In genomic region chr17:48570325-48571023, GRCh38 we compare ENCODE assay signal across 16 cellular contexts. TPM values are rescaled to one million over a fixed set of nuclear protein-coding genes. Genes with fewer than 3 reads are reported as not detected.
DNase-seq lines count a peak whose midpoint lies in the region; ATAC-seq, FAIRE-seq and TF ChIP-seq lines count a peak whose summit lies in the region.
"Had no signal": no experiment of that assay in that cellular context is flagged by ENCODE, and none has a peak within 500 bp of the region (broad histone marks: within the 10 kb centered on the region; RNA-seq: fewer than 3 reads in every experiment).

No MANE protein-coding gene starts in this region.

- peaks cover 24 to 97% of the 10 kb centered on the region in 2 experiments for H3K27me3 ChIP-seq in HepG2 (ENCODE audit: control insufficient read depth in 1 of 2, insufficient read depth in 2 of 2, low read length in 2 of 2)
- H3K27me3 ChIP-seq in smooth muscle cell (ENCODE audit: low read depth): peaks cover 98% of the 10 kb centered on the region
- peaks cover 0 to 2% of the 10 kb centered on the region in 2 donors for H3K27me3 ChIP-seq in small intestine (ENCODE audit: control insufficient read depth in 2 of 2, insufficient read depth in 2 of 2, low read length in 2 of 2)

- 0 out of 3 replicates have a peak, but pooled peaks have one; percentile 29 for ATAC-seq in HepG2
- no peak for ATAC-seq in HG02981 (IDR thresholded peaks at IDR 0.05; ENCODE audit: unreplicated experiment)
- ATAC-seq: activated CD8-positive, alpha-beta T cell treated with anti-CD3 and anti-CD28 coated beads for 36 hours; left cardiac atrium had no signal

- TF ChIP-seq RAD21 in HepG2 (CRISPR knock-in tag; IDR thresholded peaks at IDR 0.05): no peak

- CTCF ChIA-PET in HepG2 (lab: Yijun Ruan, JAX; ENCODE audit: low intra/inter-chr PET ratio, low total read pairs): no interaction called here

- H3K79me2 ChIP-seq in HepG2 (ENCODE audit: insufficient read depth, low read length) (no peaks in the 10 kb centered on the region), smooth muscle cell (ENCODE audit: low read depth) (peaks cover 42% of the 10 kb centered on the region)
- H3K79me2 ChIP-seq: parathyroid adenoma had no signal

- no peak overlapping the region for H3K9ac ChIP-seq in HepG2 (ENCODE audit: insufficient read depth, low read depth, low read length)
- no peak overlapping the region for H3K9ac ChIP-seq in smooth muscle cell (ENCODE audit: low read depth)
- H3K9ac ChIP-seq: parathyroid adenoma had no signal

- TF ChIP-seq CTCF in HFFc6 (IDR thresholded peaks at IDR 0.05): no peak
- no peak for TF ChIP-seq CTCF in brain (conservative IDR thresholded peaks at IDR 0.05)
- TF ChIP-seq CTCF in HepG2 (CRISPR knock-in tag; IDR thresholded peaks at IDR 0.05): no peak
- TF ChIP-seq CTCF in smooth muscle cell (IDR thresholded peaks at IDR 0.05; ENCODE audit: borderline replicate concordance, insufficient read depth, poor library complexity, severe bottlenecking): no peak

- 10% methylated on average over 16 of the region's 19 CpGs for WGBS in HepG2 (ENCODE audit: low lambda C conversion rate)
- 19% methylated on average over 18 of the region's 19 CpGs for WGBS in smooth muscle cell (ENCODE audit: low lambda C conversion rate)
- 17 to 28% (median 25%) methylated on average over 19 of the region's 19 CpGs for WGBS in small intestine, 3 donors

- POLR2A ChIA-PET in HepG2 (lab: Yijun Ruan, JAX): no interaction called here

- no peaks in the 10 kb centered on the region for H3K4me1 ChIP-seq in HepG2 (ENCODE audit: insufficient read depth, low read length)
- peaks cover 4% of the 10 kb centered on the region for H3K4me1 ChIP-seq in smooth muscle cell (ENCODE audit: low read depth)
- H3K4me1 ChIP-seq in small intestine (ENCODE audit: control insufficient read depth in 2 of 2, insufficient read depth in 1 of 2, low read depth in 1 of 2, low read length in 1 of 2): peaks cover 0 to 4% of the 10 kb centered on the region in 2 donors
- H3K4me1 ChIP-seq: parathyroid adenoma had no signal

- H3K4me3 ChIP-seq in HepG2 (replicated peaks in 1 of 3; ENCODE audit: insufficient read depth in 1 of 3, low read depth in 2 of 3, low read length in 3 of 3) (no peak overlapping the region), smooth muscle cell (peak overlapping the region; percentile 2), small intestine (ENCODE audit: low read depth in 1 of 2, low read length in 2 of 2) (no peak overlapping the region)

- H4K20me1 ChIP-seq in HepG2 (ENCODE audit: insufficient read depth, low read length): 0 out of 2 replicates have a peak, but pooled peaks cover 4% of the 10 kb centered on the region
- H4K20me1 ChIP-seq in smooth muscle cell (ENCODE audit: low read depth): peaks cover 100% of the 10 kb centered on the region

- H2AFZ ChIP-seq in HepG2 (ENCODE audit: low read length) (no peak overlapping the region), smooth muscle cell (ENCODE audit: low read depth) (no peak overlapping the region)
- H2AFZ ChIP-seq: parathyroid adenoma had no signal

- no peaks in the 10 kb centered on the region for H3K9me3 Mint-ChIP-seq in HFFc6
- H3K9me3 Mint-ChIP-seq in brain: no peaks in the 10 kb centered on the region
- H3K9me3 Mint-ChIP-seq: activated CD8-positive, alpha-beta T cell treated with anti-CD3 and anti-CD28 coated beads for 36 hours; activated naive CD4-positive, alpha-beta T cell treated with anti-CD3 and anti-CD28 coated beads for 36 hours; CD4-positive, alpha-beta memory T cell had no signal

- BruUV-seq in HepG2 (replicated peaks; lab: Mats Ljungman, UMichigan): no TSS peak

- H3K4me2 ChIP-seq in HepG2 (ENCODE audit: low read depth, low read length) (no peak overlapping the region), smooth muscle cell (peak overlapping the region; percentile 64)

- H3F3A ChIP-seq in smooth muscle cell (ENCODE audit: low read depth): no peaks in the 10 kb centered on the region

- in situ Hi-C loops in HepG2 (cut with HindIII; ENCODE audit: extremely low pct_ligation_motif_present, low pct_unique_long_range_greater_than_20kb): no loop called here

- peaks cover 35% of the 10 kb centered on the region for H3K27me3 Mint-ChIP-seq in HFFc6 (ENCODE audit: insufficient read depth)
- no peaks in the 10 kb centered on the region for H3K27me3 Mint-ChIP-seq in brain

- no peak for FAIRE-seq in HepG2 (lab: Jason Lieb, UNC)
- no peak for FAIRE-seq in small intestine (lab: Jason Lieb, UNC)
- FAIRE-seq: colon had no signal

- TF ChIP-seq EP300 in HepG2 (IDR thresholded peaks at IDR 0.05; ENCODE audit: low read depth in 2 of 2, low read length in 2 of 2) (no peak), HepG2 (CRISPR knock-in tag; IDR thresholded peaks at IDR 0.05; ENCODE audit: borderline replicate concordance) (no peak)

- no peaks in the 10 kb centered on the region; the same call in 1 of the 2 replicates for H3K4me1 Mint-ChIP-seq in HFFc6 (ENCODE audit: low read depth)
- H3K4me1 Mint-ChIP-seq in brain: no peaks in the 10 kb centered on the region

- H3K4me3 Mint-ChIP-seq in HFFc6 (peak overlapping the region; percentile 58; the same call in 1 of the 2 replicates), brain (peak overlapping the region in 3 of 5 experiments; percentile 67 to 78 (median 69))
- H3K4me3 Mint-ChIP-seq: activated CD8-positive, alpha-beta T cell treated with anti-CD3 and anti-CD28 coated beads for 36 hours; activated naive CD4-positive, alpha-beta T cell treated with anti-CD3 and anti-CD28 coated beads for 36 hours; CD4-positive, alpha-beta memory T cell had no signal

- H3K9me3 ChIP-seq in HepG2 (ENCODE audit: low read length): no peaks in the 10 kb centered on the region
- no peaks in the 10 kb centered on the region for H3K9me3 ChIP-seq in smooth muscle cell (replicated peaks; ENCODE audit: low read depth)
- no peaks in the 10 kb centered on the region for H3K9me3 ChIP-seq in small intestine (ENCODE audit: control insufficient read depth, low read depth)

- H3K27ac ChIP-seq in HepG2 (ENCODE audit: extremely low read length, insufficient read depth, low read length) (no peak overlapping the region), smooth muscle cell (ENCODE audit: low read depth) (peak overlapping the region; percentile 64), small intestine (ENCODE audit: low read depth in 1 of 2, low read length in 1 of 2) (peak overlapping the region in 1 of 2 donors; percentile 82)
- H3K27ac ChIP-seq: parathyroid adenoma had no signal

- H3K36me3 ChIP-seq in HepG2 (replicated peaks in 1 of 2; ENCODE audit: control insufficient read depth in 1 of 2, insufficient read depth in 2 of 2, low read length in 2 of 2) (no peaks in the 10 kb centered on the region), smooth muscle cell (ENCODE audit: low read depth) (no peaks in the 10 kb centered on the region), small intestine (ENCODE audit: control insufficient read depth in 2 of 2, insufficient read depth in 2 of 2, low read length in 2 of 2) (no peaks in the 10 kb centered on the region)

- H3K36me3 Mint-ChIP-seq in HFFc6 (ENCODE audit: low read depth) (no peaks in the 10 kb centered on the region), brain (no peaks in the 10 kb centered on the region)

- intact Hi-C loops in HepG2 (cut with micrococcal nuclease; ENCODE audit: unreplicated experiment): no loop called here

- H3K27ac Mint-ChIP-seq in HFFc6 (no peak overlapping the region), brain (peak overlapping the region in 3 of 5 experiments; percentile 5 to 83 (median 60))
- H3K27ac Mint-ChIP-seq: activated CD8-positive, alpha-beta T cell treated with anti-CD3 and anti-CD28 coated beads for 36 hours; activated naive CD4-positive, alpha-beta T cell treated with anti-CD3 and anti-CD28 coated beads for 36 hours; CD4-positive, alpha-beta memory T cell had no signal

- no peak for DNase-seq in HFFc6
- no peak for DNase-seq in HepG2 (ENCODE audit: low spot score)
- DNase-seq in smooth muscle cell (lab: John Stamatoyannopoulos, UW; ENCODE audit: unreplicated experiment): no peak
- DNase-seq in cerebellum (ENCODE audit: low spot score): no peak
- DNase-seq in small intestine: no peak
- no peak for DNase-seq in OCI-M2 (lab: John Stamatoyannopoulos, UW; ENCODE audit: unreplicated experiment)
- DNase-seq: activated CD8-positive, alpha-beta T cell treated with anti-CD3 and anti-CD28 coated beads for 36 hours; activated naive CD4-positive, alpha-beta T cell treated with anti-CD3 and anti-CD28 coated beads for 36 hours; CD4-positive, alpha-beta memory T cell; left cardiac atrium; stimulated activated CD4-positive, alpha-beta T cell treated with anti-CD3 and anti-CD28 coated beads, Interleukin-4, amount 100 ng/mL, for 4 hours; stimulated activated naive CD4-positive, alpha-beta T cell treated with Interleukin-2 at 50 U/mL for 16 hours had no signal

- no peak for TF ChIP-seq POLR2A in HepG2 (IDR thresholded peaks at IDR 0.05; ENCODE audit: insufficient read depth in 1 of 2, low read depth in 2 of 2, low read length in 2 of 2)

RNA-seq across cellular contexts. Expression of gene HOXB4, which starts 7.7 kb away (rescaled TPM):
- not detected for total RNA-seq in HFFc6 (2021; fragmentation: NEBNext Ultra II Directional; extraction: Animal tissue kit (Norgen Biotek cat#: 25700))
- polyA plus RNA-seq in brain (ENCODE audit: insufficient read depth, low read depth, low replicate concordance) (30.3 TPM), HepG2 (2011; rRNA removed) (not detected in 2 replicates), smooth muscle cell (0.96 and 1.0 TPM in 2 replicates), small intestine (1 to 10 TPM in 1 of 3 donors, under 1 TPM in 1, not detected in 1; 0.27 to 3.1 TPM)
- total RNA-seq in HepG2 (2016; rRNA removed; fragmentation: Illumina TruSeq; extraction: Trizol) (not detected in 2 replicates), smooth muscle cell (0.72 and 2.6 TPM in 2 replicates), cerebellum (0.09 TPM)
- not detected in 2 replicates for total RNA-seq in HepG2 (2016; cell fraction: cytosol; rRNA removed; fragmentation: Illumina TruSeq; extraction: Trizol; ENCODE audit: low read depth)
- total RNA-seq in HepG2 (2016; cell fraction: insoluble cytoplasmic fraction; rRNA removed; fragmentation: Illumina TruSeq; extraction: Trizol): not detected in 2 replicates
- total RNA-seq in HepG2 (2016; cell fraction: membrane; rRNA removed; fragmentation: Illumina TruSeq; extraction: Trizol): not detected in 2 replicates
- total RNA-seq in HepG2 (2016; cell fraction: nucleus; rRNA removed; fragmentation: Illumina TruSeq; extraction: Trizol): not detected in 2 replicates
- not detected in 2 replicates for polyA plus RNA-seq in HepG2 (2011; cell fraction: cytosol; rRNA removed)
- not detected in 2 replicates for polyA plus RNA-seq in HepG2 (2011; cell fraction: nucleus; rRNA removed)
- not detected in 2 replicates for polyA plus RNA-seq in HepG2 (2012)
- polyA plus RNA-seq in HepG2 (2016; cell fraction: cytosol; fragmentation: Illumina TruSeq; extraction: Trizol; ENCODE audit: low read depth): not detected in 2 replicates
- not detected in 2 replicates for polyA plus RNA-seq in HepG2 (2016; cell fraction: insoluble cytoplasmic fraction; fragmentation: Illumina TruSeq; extraction: Trizol; ENCODE audit: low read depth)
- not detected in 2 replicates for polyA plus RNA-seq in HepG2 (2016; cell fraction: membrane; fragmentation: Illumina TruSeq; extraction: Trizol; ENCODE audit: low read depth)
- polyA plus RNA-seq in HepG2 (2016; cell fraction: nucleus; fragmentation: Illumina TruSeq; extraction: Trizol; ENCODE audit: insufficient read depth, low read depth): not detected in 2 replicates
- 0.04 and 0.49 TPM in 2 replicates for polyA minus RNA-seq in HepG2 (2011; rRNA and poly(A)+ RNA removed; ENCODE audit: low replicate concordance)
- not detected in 2 replicates for polyA minus RNA-seq in HepG2 (2011; cell fraction: cytosol; rRNA and poly(A)+ RNA removed)
- polyA minus RNA-seq in HepG2 (2011; cell fraction: nucleus; rRNA and poly(A)+ RNA removed): not detected in 2 replicates

RNA-seq across cellular contexts. Expression of gene HOXB3, which starts 19.6 kb away (rescaled TPM):
- total RNA-seq in HFFc6 (2021; fragmentation: NEBNext Ultra II Directional; extraction: Animal tissue kit (Norgen Biotek cat#: 25700)): not detected
- polyA plus RNA-seq in brain (ENCODE audit: insufficient read depth, low read depth, low replicate concordance): 41.6 TPM
- total RNA-seq in HepG2 (2016; rRNA removed; fragmentation: Illumina TruSeq; extraction: Trizol): not detected in 2 replicates
- total RNA-seq in HepG2 (2016; cell fraction: cytosol; rRNA removed; fragmentation: Illumina TruSeq; extraction: Trizol; ENCODE audit: low read depth): not detected in 2 replicates
- total RNA-seq in HepG2 (2016; cell fraction: insoluble cytoplasmic fraction; rRNA removed; fragmentation: Illumina TruSeq; extraction: Trizol): not detected in 2 replicates
- not detected in 2 replicates for total RNA-seq in HepG2 (2016; cell fraction: membrane; rRNA removed; fragmentation: Illumina TruSeq; extraction: Trizol)
- not detected in 2 replicates for total RNA-seq in HepG2 (2016; cell fraction: nucleus; rRNA removed; fragmentation: Illumina TruSeq; extraction: Trizol)
- polyA plus RNA-seq in HepG2 (2011; rRNA removed): not detected in 2 replicates
- not detected in 2 replicates for polyA plus RNA-seq in HepG2 (2011; cell fraction: cytosol; rRNA removed)
- 0.28 TPM in 1 of 2 replicates, not detected in the other for polyA plus RNA-seq in HepG2 (2011; cell fraction: nucleus; rRNA removed)
- polyA plus RNA-seq in HepG2 (2012): not detected in 2 replicates
- polyA plus RNA-seq in HepG2 (2016; cell fraction: cytosol; fragmentation: Illumina TruSeq; extraction: Trizol; ENCODE audit: low read depth): not detected in 2 replicates
- not detected in 2 replicates for polyA plus RNA-seq in HepG2 (2016; cell fraction: insoluble cytoplasmic fraction; fragmentation: Illumina TruSeq; extraction: Trizol; ENCODE audit: low read depth)
- polyA plus RNA-seq in HepG2 (2016; cell fraction: membrane; fragmentation: Illumina TruSeq; extraction: Trizol; ENCODE audit: low read depth): not detected in 2 replicates
- polyA plus RNA-seq in HepG2 (2016; cell fraction: nucleus; fragmentation: Illumina TruSeq; extraction: Trizol; ENCODE audit: insufficient read depth, low read depth): not detected in 2 replicates
- 2.3 TPM in 1 of 2 replicates, not detected in the other for polyA minus RNA-seq in HepG2 (2011; rRNA and poly(A)+ RNA removed; ENCODE audit: low replicate concordance)
- polyA minus RNA-seq in HepG2 (2011; cell fraction: cytosol; rRNA and poly(A)+ RNA removed): not detected in 2 replicates
- polyA minus RNA-seq in HepG2 (2011; cell fraction: nucleus; rRNA and poly(A)+ RNA removed): not detected in 2 replicates
- 5.1 and 9.1 TPM in 2 replicates for total RNA-seq in smooth muscle cell
- polyA plus RNA-seq in smooth muscle cell: 2.8 and 4.4 TPM in 2 replicates
- total RNA-seq in cerebellum: not detected
- polyA plus RNA-seq in small intestine: 1 to 10 TPM in 2 of 3 donors, not detected in 1; 1.4 to 5.7 TPM

RNA-seq across cellular contexts. Expression of gene HOXB5, which starts 23.1 kb away (rescaled TPM):
- not detected for total RNA-seq in HFFc6 (2021; fragmentation: NEBNext Ultra II Directional; extraction: Animal tissue kit (Norgen Biotek cat#: 25700))
- polyA plus RNA-seq in brain (ENCODE audit: insufficient read depth, low read depth, low replicate concordance) (234 TPM), HepG2 (2011; rRNA removed) (not detected in 2 replicates), smooth muscle cell (1.4 and 1.8 TPM in 2 replicates), small intestine (1 to 10 TPM in 1 of 3 donors, not detected in 2; 5.8 TPM)
- total RNA-seq in HepG2 (2016; rRNA removed; fragmentation: Illumina TruSeq; extraction: Trizol) (not detected in 2 replicates), smooth muscle cell (0.49 and 0.94 TPM in 2 replicates), cerebellum (not detected)
- not detected in 2 replicates for total RNA-seq in HepG2 (2016; cell fraction: cytosol; rRNA removed; fragmentation: Illumina TruSeq; extraction: Trizol; ENCODE audit: low read depth)
- total RNA-seq in HepG2 (2016; cell fraction: insoluble cytoplasmic fraction; rRNA removed; fragmentation: Illumina TruSeq; extraction: Trizol): not detected in 2 replicates
- not detected in 2 replicates for total RNA-seq in HepG2 (2016; cell fraction: membrane; rRNA removed; fragmentation: Illumina TruSeq; extraction: Trizol)
- total RNA-seq in HepG2 (2016; cell fraction: nucleus; rRNA removed; fragmentation: Illumina TruSeq; extraction: Trizol): not detected in 2 replicates
- not detected in 2 replicates for polyA plus RNA-seq in HepG2 (2011; cell fraction: cytosol; rRNA removed)
- polyA plus RNA-seq in HepG2 (2011; cell fraction: nucleus; rRNA removed): not detected in 2 replicates
- not detected in 2 replicates for polyA plus RNA-seq in HepG2 (2012)
- not detected in 2 replicates for polyA plus RNA-seq in HepG2 (2016; cell fraction: cytosol; fragmentation: Illumina TruSeq; extraction: Trizol; ENCODE audit: low read depth)
- polyA plus RNA-seq in HepG2 (2016; cell fraction: insoluble cytoplasmic fraction; fragmentation: Illumina TruSeq; extraction: Trizol; ENCODE audit: low read depth): not detected in 2 replicates
- not detected in 2 replicates for polyA plus RNA-seq in HepG2 (2016; cell fraction: membrane; fragmentation: Illumina TruSeq; extraction: Trizol; ENCODE audit: low read depth)
- not detected in 2 replicates for polyA plus RNA-seq in HepG2 (2016; cell fraction: nucleus; fragmentation: Illumina TruSeq; extraction: Trizol; ENCODE audit: insufficient read depth, low read depth)
- polyA minus RNA-seq in HepG2 (2011; rRNA and poly(A)+ RNA removed; ENCODE audit: low replicate concordance): 0.49 TPM in 1 of 2 replicates, not detected in the other
- not detected in 2 replicates for polyA minus RNA-seq in HepG2 (2011; cell fraction: cytosol; rRNA and poly(A)+ RNA removed)
- polyA minus RNA-seq in HepG2 (2011; cell fraction: nucleus; rRNA and poly(A)+ RNA removed): not detected in 2 replicates
- total RNA-seq: activated CD8-positive, alpha-beta T cell treated with anti-CD3 and anti-CD28 coated beads for 36 hours; activated naive CD4-positive, alpha-beta T cell treated with anti-CD3 and anti-CD28 coated beads for 36 hours; CD4-positive, alpha-beta memory T cell had no signal
- polyA plus RNA-seq: CD4-positive, alpha-beta memory T cell had no signal

RNA-seq across cellular contexts. Expression of gene HOXB2, which starts 25.6 kb away (rescaled TPM):
- total RNA-seq in HFFc6 (2021; fragmentation: NEBNext Ultra II Directional; extraction: Animal tissue kit (Norgen Biotek cat#: 25700)): not detected
- 168 TPM for polyA plus RNA-seq in brain (ENCODE audit: insufficient read depth, low read depth, low replicate concordance)
- total RNA-seq in HepG2 (2016; rRNA removed; fragmentation: Illumina TruSeq; extraction: Trizol): not detected in 2 replicates
- not detected in 2 replicates for total RNA-seq in HepG2 (2016; cell fraction: cytosol; rRNA removed; fragmentation: Illumina TruSeq; extraction: Trizol; ENCODE audit: low read depth)
- total RNA-seq in HepG2 (2016; cell fraction: insoluble cytoplasmic fraction; rRNA removed; fragmentation: Illumina TruSeq; extraction: Trizol): not detected in 2 replicates
- total RNA-seq in HepG2 (2016; cell fraction: membrane; rRNA removed; fragmentation: Illumina TruSeq; extraction: Trizol): not detected in 2 replicates
- total RNA-seq in HepG2 (2016; cell fraction: nucleus; rRNA removed; fragmentation: Illumina TruSeq; extraction: Trizol): not detected in 2 replicates
- polyA plus RNA-seq in HepG2 (2011; rRNA removed): not detected in 2 replicates
- not detected in 2 replicates for polyA plus RNA-seq in HepG2 (2011; cell fraction: cytosol; rRNA removed)
- not detected in 2 replicates for polyA plus RNA-seq in HepG2 (2011; cell fraction: nucleus; rRNA removed)
- polyA plus RNA-seq in HepG2 (2012): not detected in 2 replicates
- not detected in 2 replicates for polyA plus RNA-seq in HepG2 (2016; cell fraction: cytosol; fragmentation: Illumina TruSeq; extraction: Trizol; ENCODE audit: low read depth)
- not detected in 2 replicates for polyA plus RNA-seq in HepG2 (2016; cell fraction: insoluble cytoplasmic fraction; fragmentation: Illumina TruSeq; extraction: Trizol; ENCODE audit: low read depth)
- not detected in 2 replicates for polyA plus RNA-seq in HepG2 (2016; cell fraction: membrane; fragmentation: Illumina TruSeq; extraction: Trizol; ENCODE audit: low read depth)
- not detected in 2 replicates for polyA plus RNA-seq in HepG2 (2016; cell fraction: nucleus; fragmentation: Illumina TruSeq; extraction: Trizol; ENCODE audit: insufficient read depth, low read depth)
- 0.28 TPM in 1 of 2 replicates, not detected in the other for polyA minus RNA-seq in HepG2 (2011; rRNA and poly(A)+ RNA removed; ENCODE audit: low replicate concordance)
- not detected in 2 replicates for polyA minus RNA-seq in HepG2 (2011; cell fraction: cytosol; rRNA and poly(A)+ RNA removed)
- not detected in 2 replicates for polyA minus RNA-seq in HepG2 (2011; cell fraction: nucleus; rRNA and poly(A)+ RNA removed)
- total RNA-seq in smooth muscle cell: 16.9 and 40.4 TPM in 2 replicates
- polyA plus RNA-seq in smooth muscle cell: 26.5 and 35.6 TPM in 2 replicates
- not detected for total RNA-seq in cerebellum
- polyA plus RNA-seq in small intestine: 1 to 10 TPM in 2 of 3 donors, under 1 TPM in 1; 0.89 to 9.5 (median 5.1) TPM

RNA-seq across cellular contexts. Expression of gene HOXB6, which starts 34.3 kb away (rescaled TPM):
- not detected for total RNA-seq in HFFc6 (2021; fragmentation: NEBNext Ultra II Directional; extraction: Animal tissue kit (Norgen Biotek cat#: 25700))
- polyA plus RNA-seq in brain (ENCODE audit: insufficient read depth, low read depth, low replicate concordance): 31.9 TPM
- total RNA-seq in HepG2 (2016; rRNA removed; fragmentation: Illumina TruSeq; extraction: Trizol): not detected in 2 replicates
- not detected in 2 replicates for total RNA-seq in HepG2 (2016; cell fraction: cytosol; rRNA removed; fragmentation: Illumina TruSeq; extraction: Trizol; ENCODE audit: low read depth)
- total RNA-seq in HepG2 (2016; cell fraction: insoluble cytoplasmic fraction; rRNA removed; fragmentation: Illumina TruSeq; extraction: Trizol): not detected in 2 replicates
- total RNA-seq in HepG2 (2016; cell fraction: membrane; rRNA removed; fragmentation: Illumina TruSeq; extraction: Trizol): not detected in 2 replicates
- total RNA-seq in HepG2 (2016; cell fraction: nucleus; rRNA removed; fragmentation: Illumina TruSeq; extraction: Trizol): not detected in 2 replicates
- not detected in 2 replicates for polyA plus RNA-seq in HepG2 (2011; rRNA removed)
- not detected in 2 replicates for polyA plus RNA-seq in HepG2 (2011; cell fraction: cytosol; rRNA removed)
- not detected in 2 replicates for polyA plus RNA-seq in HepG2 (2011; cell fraction: nucleus; rRNA removed)
- not detected in 2 replicates for polyA plus RNA-seq in HepG2 (2012)
- not detected in 2 replicates for polyA plus RNA-seq in HepG2 (2016; cell fraction: cytosol; fragmentation: Illumina TruSeq; extraction: Trizol; ENCODE audit: low read depth)
- not detected in 2 replicates for polyA plus RNA-seq in HepG2 (2016; cell fraction: insoluble cytoplasmic fraction; fragmentation: Illumina TruSeq; extraction: Trizol; ENCODE audit: low read depth)
- polyA plus RNA-seq in HepG2 (2016; cell fraction: membrane; fragmentation: Illumina TruSeq; extraction: Trizol; ENCODE audit: low read depth): not detected in 2 replicates
- not detected in 2 replicates for polyA plus RNA-seq in HepG2 (2016; cell fraction: nucleus; fragmentation: Illumina TruSeq; extraction: Trizol; ENCODE audit: insufficient read depth, low read depth)
- polyA minus RNA-seq in HepG2 (2011; rRNA and poly(A)+ RNA removed; ENCODE audit: low replicate concordance): 3.5 TPM in 1 of 2 replicates, not detected in the other
- not detected in 2 replicates for polyA minus RNA-seq in HepG2 (2011; cell fraction: cytosol; rRNA and poly(A)+ RNA removed)
- not detected in 2 replicates for polyA minus RNA-seq in HepG2 (2011; cell fraction: nucleus; rRNA and poly(A)+ RNA removed)
- total RNA-seq in smooth muscle cell: 6.3 and 7.2 TPM in 2 replicates
- polyA plus RNA-seq in smooth muscle cell: 9.3 and 10.3 TPM in 2 replicates
- total RNA-seq in cerebellum: not detected
- 1 to 10 TPM in 2 of 3 donors, under 1 TPM in 1; 0.45 to 6.9 (median 1.1) TPM for polyA plus RNA-seq in small intestine
- total RNA-seq: activated CD8-positive, alpha-beta T cell treated with anti-CD3 and anti-CD28 coated beads for 36 hours; activated naive CD4-positive, alpha-beta T cell treated with anti-CD3 and anti-CD28 coated beads for 36 hours had no signal
- polyA plus RNA-seq: CD4-positive, alpha-beta memory T cell had no signal
